ENCODE assay signal across 15 cellular contexts in genomic region chr1:115282825-115283224, GRCh38. TPM values are rescaled to one million over a fixed set of nuclear protein-coding genes. Genes with fewer than 3 reads are reported as not detected.
DNase-seq lines count a peak whose midpoint lies in the region; ATAC-seq and TF ChIP-seq lines count a peak whose summit lies in the region.
"Had no signal": no experiment of that assay in that cellular context is flagged by ENCODE, and none has a peak within 500 bp of the region (broad histone marks: within the 10 kb centered on the region; RNA-seq: fewer than 3 reads in every experiment).

No MANE protein-coding gene starts in this region.

- H3K9ac ChIP-seq in skeletal muscle tissue (ENCODE audit: low read depth in 1 of 3, low read length in 3 of 3), result no peak overlapping the region

- no peaks in the 10 kb centered on the region for H3K4me1 ChIP-seq in body of pancreas
- H3K4me1 ChIP-seq in skeletal muscle tissue (ENCODE audit: control insufficient read depth in 3 of 3, insufficient read depth in 3 of 3, low read length in 3 of 3), result peaks cover 3 to 8% (median 5%) of the 10 kb centered on the region in 3 donors

- H3K27ac ChIP-seq in body of pancreas (peak overlapping the region in 2 of 4 donors; percentile 43 to 63), skeletal muscle tissue (ENCODE audit: low read depth, low read length) (peak overlapping the region; percentile 65)
- H3K27ac ChIP-seq: cardiac muscle cell had no signal

- peak; percentile 40 to 43 for DNase-seq in Kasumi-1 (lab: John Stamatoyannopoulos, UW)
- peak; percentile 31 to 65 (median 42) for DNase-seq in body of pancreas
- peak; percentile 18 to 48 for DNase-seq in left colon
- DNase-seq in NCI-H524 treated with DMSO at 0.1 percent for 48 hours (lab: John Stamatoyannopoulos, UW), result no peak
- DNase-seq in DMS79 (lab: John Stamatoyannopoulos, UW), result no peak
- DNase-seq in T-helper 1 cell, result no peak
- DNase-seq in DMS114 treated with DMSO at 0.1 percent for 48 hours (lab: John Stamatoyannopoulos, UW; ENCODE audit: unreplicated experiment), result no peak
- DNase-seq: activated CD4-positive, alpha-beta memory T cell treated with anti-CD3 and anti-CD28 coated beads for 36 hours; immature natural killer cell; NCI-H1048 had no signal

- no peaks in the 10 kb centered on the region for H3K27me3 ChIP-seq in body of pancreas
- no peaks in the 10 kb centered on the region for H3K27me3 ChIP-seq in skeletal muscle tissue (ENCODE audit: control insufficient read depth in 3 of 3, insufficient read depth in 3 of 3, low read length in 3 of 3)
- H3K27me3 ChIP-seq: cardiac muscle cell had no signal

- H3K36me3 ChIP-seq in body of pancreas (replicated peaks in 1 of 2; ENCODE audit: insufficient read depth in 1 of 2, low read depth in 2 of 2) (no peaks in the 10 kb centered on the region), skeletal muscle tissue (ENCODE audit: control insufficient read depth in 3 of 3, insufficient read depth in 3 of 3, low read length in 3 of 3) (no peaks in the 10 kb centered on the region)
- H3K36me3 ChIP-seq: cardiac muscle cell had no signal

- 74 to 83% methylated on average over 11 of the region's 11 CpGs for WGBS in body of pancreas, 2 donors

- ATAC-seq in body of pancreas (peak; percentile 71), left colon (no peak)
- ATAC-seq: natural killer cell treated with Interleukin-12 subunit alpha and Interleukin-12 subunit beta and Interleukin-15 and Interleukin-18, amount 100 ng/mL, for 72 hours had no signal

- TF ChIP-seq CTCF in body of pancreas (IDR thresholded peaks at IDR 0.05), result no peak

- no peak for TF ChIP-seq POLR2A in body of pancreas (IDR thresholded peaks at IDR 0.05)

- intact Hi-C loops in body of pancreas (cut with DNase I), result no loop called here
- intact Hi-C loops in left colon (cut with DNase I, micrococcal nuclease), result no loop called here

- no peak overlapping the region for H3K4me3 ChIP-seq in body of pancreas
- no peak overlapping the region for H3K4me3 ChIP-seq in skeletal muscle tissue (ENCODE audit: low read length in 3 of 3)
- H3K4me3 ChIP-seq: cardiac muscle cell had no signal

- H3K9me3 ChIP-seq in body of pancreas (no peaks in the 10 kb centered on the region), skeletal muscle tissue (ENCODE audit: control insufficient read depth in 3 of 3, low read length in 3 of 3) (no peaks in the 10 kb centered on the region)

RNA-seq across cellular contexts. Expression of gene NGF, which starts 55.2 kb away (rescaled TPM):
- 1 to 10 TPM in 1 of 2 donors, not detected in 1; 3.6 TPM for total RNA-seq in body of pancreas
- under 1 TPM; 0.25 to 0.64 TPM for total RNA-seq in left colon
- 2.1 TPM for total RNA-seq in skeletal muscle tissue
- total RNA-seq: activated CD4-positive, alpha-beta memory T cell treated with anti-CD3 and anti-CD28 coated beads for 36 hours; H4; natural killer cell treated with Interleukin-12 subunit alpha and Interleukin-12 subunit beta and Interleukin-15 and Interleukin-18, amount 100 ng/mL, for 72 hours; T-helper 2 cell treated with Interferon-gamma antibody and Interleukin-4, amounts not matched to agents 100 ng/mL and 5 ng/mL, for 36 hours had no signal

Comparison
In these comparisons a context has a peak if more than half of its experiments do, and no peak if none do; other contexts are left out.
1. DNase-seq: peak in Kasumi-1 (2 of 2), body of pancreas (4 of 4) and left colon (2 of 2); none in NCI-H524 treated with DMSO at 0.1 percent for 48 hours (single experiment), DMS79 (single experiment), T-helper 1 cell (0 of 5) and DMS114 treated with DMSO at 0.1 percent for 48 hours (single experiment).